ENCODE assay signal across 8 cellular contexts in genomic region chr19:46860846-46861690, GRCh38. TPM values are rescaled to one million over a fixed set of nuclear protein-coding genes. Genes with fewer than 3 reads are reported as not detected.
DNase-seq lines count a peak whose midpoint lies in the region; ATAC-seq and TF ChIP-seq lines count a peak whose summit lies in the region.

Gene ARHGAP35, plus strand, starts transcription at chr19:46860997. Its CDS starts 57,679 bp downstream, at chr19:46918676.

- TF ChIP-seq CTCF in adrenal gland (IDR thresholded peaks at IDR 0.05) (no peak), right atrium auricular region (IDR thresholded peaks at IDR 0.05) (no peak)

- H3K4me3 Mint-ChIP-seq in CD8-positive, alpha-beta memory T cell = peak within 1 kb of the TSS; percentile 90 to 99 (median 95)

- peaks cover 11 to 16% (median 14%) of the 10 kb centered on the region in 3 donors for H3K4me1 Mint-ChIP-seq in CD8-positive, alpha-beta memory T cell

- H3K27ac ChIP-seq in CD8-positive, alpha-beta memory T cell (ENCODE audit: low read depth, low read length) = peak within 1 kb of the TSS; percentile 79
- H3K27ac ChIP-seq in adrenal gland (peak within 1 kb of the TSS; percentile 91 to 100 (median 99)), right atrium auricular region (peak within 1 kb of the TSS; percentile 98 to 99)

- H3K9me3 ChIP-seq in CD8-positive, alpha-beta memory T cell (ENCODE audit: low read length) = no peaks in the 10 kb centered on the region
- no peaks in the 10 kb centered on the region for H3K9me3 ChIP-seq in NT2/D1 (ENCODE audit: insufficient read depth, low read length)
- H3K9me3 ChIP-seq in adrenal gland (replicated peaks in 1 of 3) = no peaks in the 10 kb centered on the region
- H3K9me3 ChIP-seq in right atrium auricular region = no peaks in the 10 kb centered on the region

- H3K9me3 Mint-ChIP-seq in CD8-positive, alpha-beta memory T cell = no peaks in the 10 kb centered on the region

- H3K4me3 ChIP-seq in CD8-positive, alpha-beta memory T cell (ENCODE audit: low read length) = peak within 1 kb of the TSS; percentile 86
- H3K4me3 ChIP-seq in H7 (ENCODE audit: insufficient read depth, low read depth, low read length) (peak within 1 kb of the TSS; percentile 99), NT2/D1 (ENCODE audit: insufficient read length, low read depth) (peak within 1 kb of the TSS; percentile 88), adrenal gland (peak within 1 kb of the TSS; percentile 42 to 99 (median 52)), right atrium auricular region (peak within 1 kb of the TSS; percentile 66 to 87)

- H3K27ac Mint-ChIP-seq in CD8-positive, alpha-beta memory T cell = peak within 1 kb of the TSS; percentile 87 to 98 (median 96)

- peak within 1 kb of the TSS; percentile 98 for H3K9ac ChIP-seq in NT2/D1 (ENCODE audit: insufficient read length, low read depth)

- no peaks in the 10 kb centered on the region for H3K27me3 ChIP-seq in CD8-positive, alpha-beta memory T cell (ENCODE audit: insufficient read depth, low read length, poor library complexity, severe bottlenecking)
- H3K27me3 ChIP-seq in H7 (ENCODE audit: control insufficient read depth, insufficient read depth, low read length) (no peaks in the 10 kb centered on the region), NT2/D1 (ENCODE audit: insufficient read depth, insufficient read length) (no peaks in the 10 kb centered on the region), adrenal gland (no peaks in the 10 kb centered on the region), right atrium auricular region (no peaks in the 10 kb centered on the region)

- CTCF ChIA-PET in CD8-positive, alpha-beta memory T cell (lab: Charles Lee) = interaction anchor here (0.7 to 8.1 kb wide), 5 partner anchors 13 to 152 kb away, joined by 3 to 50 read pairs (median 4); no protein-coding TSS in a partner anchor

- intact Hi-C loops in adrenal gland (cut with DNase I) = loop anchor here in 1 of 2 donors (5.0 kb wide), 1 partner anchor 36 kb away; no protein-coding TSS in a partner anchor

- peak in 2 of 5 donors; percentile 12 to 77 for DNase-seq in CD8-positive, alpha-beta memory T cell
- peak; percentile 96 for DNase-seq in H7
- no peak for DNase-seq in NT2/D1 (ENCODE audit: low read depth, low spot score)
- DNase-seq in adrenal gland = peak in 4 of 7 donors; percentile 33 to 52 (median 42)
- no peak for DNase-seq in right atrium auricular region (ENCODE audit: low spot score)
- peak; percentile 23 for DNase-seq in putamen (ENCODE audit: low spot score)
- DNase-seq in dedifferentiated amniotic fluid mesenchymal stem cell (ENCODE audit: extremely low spot score) = no peak

- no peak for TF ChIP-seq POLR2A in adrenal gland (IDR thresholded peaks at IDR 0.05)

- peaks cover 0 to 2% of the 10 kb centered on the region in 2 donors for H3K27me3 Mint-ChIP-seq in CD8-positive, alpha-beta memory T cell

- ATAC-seq in GM21786 (IDR thresholded peaks at IDR 0.05; ENCODE audit: unreplicated experiment) = no peak

- POLR2A ChIA-PET in CD8-positive, alpha-beta memory T cell (lab: Charles Lee) = interaction anchor here (0.6 to 1.8 kb wide), 4 partner anchors 93 to 252 kb away, joined by 3 to 5 read pairs (median 4); partner anchors contain the start of gene ZC3H4

- peaks cover 41% of the 10 kb centered on the region for H3K4me1 ChIP-seq in CD8-positive, alpha-beta memory T cell (ENCODE audit: insufficient read depth, low read length)
- H3K4me1 ChIP-seq in NT2/D1 (ENCODE audit: insufficient read depth, insufficient read length) = peaks cover 4% of the 10 kb centered on the region
- H3K4me1 ChIP-seq in adrenal gland (replicated peaks in 1 of 2) = peaks cover 43 to 51% of the 10 kb centered on the region in 2 donors
- H3K4me1 ChIP-seq in right atrium auricular region = peaks cover 0 to 67% of the 10 kb centered on the region in 2 donors

- WGBS in adrenal gland, 4 donors = 0 to 2% (median 0%) methylated on average over 4 to 62 of the region's 91 CpGs

- H3K36me3 ChIP-seq in CD8-positive, alpha-beta memory T cell (ENCODE audit: insufficient read depth, low read length) = no peaks in the 10 kb centered on the region
- H3K36me3 ChIP-seq in H7 (replicated peaks; ENCODE audit: control insufficient read depth, insufficient read depth, low read length) (no peaks in the 10 kb centered on the region; the same call in 1 of the 2 replicates), NT2/D1 (ENCODE audit: insufficient read depth, insufficient read length, low read length) (peaks cover 5% of the 10 kb centered on the region), adrenal gland (replicated peaks in 1 of 2) (no peaks in the 10 kb centered on the region), right atrium auricular region (no peaks in the 10 kb centered on the region)

- peaks cover 0 to 11% (median 0%) of the 10 kb centered on the region in 3 donors for H3K36me3 Mint-ChIP-seq in CD8-positive, alpha-beta memory T cell

RNA-seq across cellular contexts. Expression of gene ARHGAP35, which starts in this region (rescaled TPM):
- total RNA-seq in CD8-positive, alpha-beta memory T cell = 10 to 100 TPM; 26.7 to 27.3 TPM
- polyA plus RNA-seq in CD8-positive, alpha-beta memory T cell = 12.2 TPM
- 23.3 and 26.9 TPM in 2 replicates for total RNA-seq in H7 (2014; rRNA removed; shearing (Covaris generic))
- total RNA-seq in adrenal gland (10 to 100 TPM; 29.7 to 48.3 (median 41.0) TPM), right atrium auricular region (10 to 100 TPM; 59.1 to 76.5 TPM)
- polyA plus RNA-seq in adrenal gland = 10 to 100 TPM in 2 of 3 donors, 1 to 10 TPM in 1; 7.0 to 24.1 (median 22.3) TPM

Comparison
In these comparisons a context has a peak if more than half of its experiments do, and no peak if none do; other contexts are left out.
1. DNase-seq: peak in H7 (single experiment), adrenal gland (4 of 7) and putamen (single experiment); none in NT2/D1 (single experiment), right atrium auricular region (single experiment) and dedifferentiated amniotic fluid mesenchymal stem cell (single experiment).
2. Peak in every context shown above with its lines, with median percentiles within 50 percentile points of each other: H3K27ac ChIP-seq and H3K4me3 ChIP-seq.